15 cellular contexts compared by ENCODE assay signal in genomic region chr5:140594169-140594568, GRCh38. TPM values are rescaled to one million over a fixed set of nuclear protein-coding genes. Genes with fewer than 3 reads are reported as not detected.
A peak's percentile ranks its signal among the peaks of the same experiment; 100 is the strongest.
DNase-seq lines count a peak whose midpoint lies in the region; ATAC-seq and TF ChIP-seq lines count a peak whose summit lies in the region.
"Had no signal": no experiment of that assay in that cellular context is flagged by ENCODE, and none has a peak within 500 bp of the region (broad histone marks: within the 10 kb centered on the region; RNA-seq: fewer than 3 reads in every experiment).

No MANE protein-coding gene starts in this region.

- H3K4me3 Mint-ChIP-seq in GM23338 (no peak overlapping the region), endodermal cell (peak overlapping the region; percentile 72)
- H3K4me3 Mint-ChIP-seq: CD4-positive, alpha-beta T cell had no signal

- H3K9me2 ChIP-seq in GM23338 (ENCODE audit: insufficient read depth): no peaks in the 10 kb centered on the region

- no peaks in the 10 kb centered on the region for H3K9me3 ChIP-seq in endodermal cell (ENCODE audit: control insufficient read depth, low read length)
- no peaks in the 10 kb centered on the region for H3K9me3 ChIP-seq in thyroid gland
- H3K9me3 ChIP-seq: SJCRH30 had no signal

- H3K36me3 Mint-ChIP-seq in GM23338 (ENCODE audit: low read depth): no peaks in the 10 kb centered on the region
- no peaks in the 10 kb centered on the region for H3K36me3 Mint-ChIP-seq in endodermal cell (ENCODE audit: low read depth)

- no peaks in the 10 kb centered on the region for H3K79me2 ChIP-seq in GM23338 (replicated peaks; ENCODE audit: insufficient read depth)

- DNase-seq in GM23338 (ENCODE audit: low spot score) (no peak), endodermal cell (no peak), thyroid gland (peak; percentile 17 to 37), GM19238 (ENCODE audit: insufficient read length, low spot score) (no peak), omental fat pad (ENCODE audit: low spot score) (no peak)
- DNase-seq: AML-193; CD4-positive, alpha-beta T cell; GOT3; IMR-90; MV-4-11; NCI-H1417 treated with DMSO at 0.1 percent for 48 hours; NCI-H2029; NCI-H510A; SJCRH30 had no signal

- ATAC-seq in GM23338 (peak; percentile 21; the same call in 2 of the 3 replicates), GM19035 (IDR thresholded peaks at IDR 0.05; ENCODE audit: unreplicated experiment) (no peak), omental fat pad (ENCODE audit: low FRiP score) (no peak)

- H3K27me3 ChIP-seq in GM23338 (ENCODE audit: insufficient read depth): no peaks in the 10 kb centered on the region
- H3K27me3 ChIP-seq in endodermal cell (ENCODE audit: control insufficient read depth, insufficient read depth, low read length, poor library complexity, severe bottlenecking): peaks cover 6% of the 10 kb centered on the region
- H3K27me3 ChIP-seq in thyroid gland: no peaks in the 10 kb centered on the region
- H3K27me3 ChIP-seq: SJCRH30 had no signal

- H2AFZ ChIP-seq in GM23338: peak overlapping the region; percentile 72

- intact Hi-C loops in thyroid gland (cut with DNase I): no loop called here

- no peaks in the 10 kb centered on the region for H3F3A ChIP-seq in GM23338 (replicated peaks; ENCODE audit: low read depth)

- H3K36me3 ChIP-seq in GM23338 (ENCODE audit: insufficient read depth) (no peaks in the 10 kb centered on the region), endodermal cell (ENCODE audit: control insufficient read depth, insufficient read depth, low read length) (no peaks in the 10 kb centered on the region), thyroid gland (no peaks in the 10 kb centered on the region)
- H3K36me3 ChIP-seq: SJCRH30 had no signal

- H3K4me2 ChIP-seq in GM23338: no peak overlapping the region

- H3K4me3 ChIP-seq in GM23338 (no peak overlapping the region), endodermal cell (ENCODE audit: low read length) (no peak overlapping the region), thyroid gland (replicated peaks in 1 of 3) (no peak overlapping the region)
- H3K4me3 ChIP-seq: SJCRH30 had no signal

- no peaks in the 10 kb centered on the region for H3K4me1 ChIP-seq in GM23338 (ENCODE audit: insufficient read depth)
- H3K4me1 ChIP-seq in endodermal cell (ENCODE audit: control insufficient read depth, insufficient read depth, low read length): no peaks in the 10 kb centered on the region
- H3K4me1 ChIP-seq in thyroid gland: peaks cover 21 to 28% of the 10 kb centered on the region in 2 donors
- H3K4me1 ChIP-seq: SJCRH30 had no signal

- no peak overlapping the region for H3K27ac ChIP-seq in GM23338 (ENCODE audit: low read depth)
- H3K27ac ChIP-seq in endodermal cell (ENCODE audit: low read depth, low read length): no peak overlapping the region
- peak overlapping the region in 1 of 3 donors; percentile 90 for H3K27ac ChIP-seq in thyroid gland
- H3K27ac ChIP-seq: SJCRH30 had no signal

- TF ChIP-seq CTCF in GM23338 (conservative IDR thresholded peaks at IDR 0.05; ENCODE audit: low read depth in 2 of 2) (no peak), endodermal cell (conservative IDR thresholded peaks at IDR 0.05) (no peak), thyroid gland (IDR thresholded peaks at IDR 0.05) (no peak), omental fat pad (IDR thresholded peaks at IDR 0.05) (no peak)

- peaks cover 2% of the 10 kb centered on the region for H3K27me3 Mint-ChIP-seq in GM23338 (ENCODE audit: insufficient read depth, low read depth, poor library complexity)
- H3K27me3 Mint-ChIP-seq in endodermal cell (ENCODE audit: insufficient read depth): peaks cover 7% of the 10 kb centered on the region

- H3K4me1 Mint-ChIP-seq in GM23338: no peaks in the 10 kb centered on the region
- peaks cover 3% of the 10 kb centered on the region for H3K4me1 Mint-ChIP-seq in endodermal cell

- WGBS in endodermal cell (ENCODE audit: insufficient coverage in 1 of 2, insufficient read length in 1 of 2), 2 experiments: 88 to 90% methylated on average over 2 to 6 of the region's 6 CpGs
- no CpG with 5 or more reads among the region's 6 CpGs for WGBS in thyroid gland, 2 donors

- TF ChIP-seq POLR2A in thyroid gland (IDR thresholded peaks at IDR 0.05): no peak

- no peaks in the 10 kb centered on the region for H4K20me1 ChIP-seq in GM23338 (replicated peaks; ENCODE audit: insufficient read depth)

- H3K9ac ChIP-seq in endodermal cell (ENCODE audit: extremely low read depth, low read length, poor library complexity, severe bottlenecking): no peak overlapping the region

- H3K9me3 Mint-ChIP-seq in GM23338 (peaks cover 6% of the 10 kb centered on the region; the same call in 1 of the 3 replicates), endodermal cell (peaks cover 4% of the 10 kb centered on the region)
- H3K9me3 Mint-ChIP-seq: CD4-positive, alpha-beta T cell had no signal

- H3K27ac Mint-ChIP-seq in GM23338 (no peak overlapping the region), endodermal cell (no peak overlapping the region)
- H3K27ac Mint-ChIP-seq: CD4-positive, alpha-beta T cell had no signal

TF ChIP-seq in GM23338, 12 proteins besides CTCF, POLR2A, EP300 and RAD21 (continues in another document):
- TF ChIP-seq CREB1 (CRISPR knock-in tag; IDR thresholded peaks at IDR 0.05; ENCODE audit: low read depth): no peak
- no peak for TF ChIP-seq ZNF114 (CRISPR knock-in tag; IDR thresholded peaks at IDR 0.05)
- TF ChIP-seq STAT1 (IDR thresholded peaks at IDR 0.05; ENCODE audit: unreplicated experiment): no peak
- TF ChIP-seq EZH2 (IDR thresholded peaks at IDR 0.05; ENCODE audit: low read depth, unreplicated experiment): no peak
- TF ChIP-seq ETS1 (IDR thresholded peaks at IDR 0.05): no peak

RNA-seq across cellular contexts. Expression of gene SLC35A4, which starts 29.5 kb away (rescaled TPM):
- total RNA-seq in GM23338 (2014; rRNA removed; shearing (Covaris generic)): 34.4 and 39.1 TPM in 2 replicates
- polyA plus RNA-seq in GM23338 (2016; fragmentation: Nextera tagmentation; extraction: Ambion mirVana): 17.7 and 19.0 TPM in 2 replicates
- 10 to 100 TPM; 61.6 to 68.9 TPM for total RNA-seq in endodermal cell
- 60.1 TPM for polyA plus RNA-seq in endodermal cell (2013, experiment 1 of 2)
- 54.3 TPM for polyA plus RNA-seq in endodermal cell (2013, experiment 2 of 2)
- total RNA-seq in thyroid gland: 100 to 1,000 TPM in 1 of 4 donors, 10 to 100 TPM in 3; 64.2 to 114 (median 74.0) TPM
- 10 to 100 TPM; 25.1 to 55.1 (median 38.1) TPM for total RNA-seq in omental fat pad

RNA-seq across cellular contexts. Expression of gene APBB3, which starts 29.8 kb away (rescaled TPM):
- total RNA-seq in GM23338 (2014; rRNA removed; shearing (Covaris generic)): 10.2 and 15.4 TPM in 2 replicates
- 7.7 and 9.0 TPM in 2 replicates for polyA plus RNA-seq in GM23338 (2016; fragmentation: Nextera tagmentation; extraction: Ambion mirVana)
- total RNA-seq in endodermal cell: 10 to 100 TPM; 36.4 to 41.4 TPM
- polyA plus RNA-seq in endodermal cell (2013, experiment 1 of 2): 45.7 TPM
- polyA plus RNA-seq in endodermal cell (2013, experiment 2 of 2): 33.2 TPM
- 10 to 100 TPM; 20.2 to 33.5 (median 26.1) TPM for total RNA-seq in thyroid gland
- 10 to 100 TPM; 13.5 to 55.9 (median 33.2) TPM for total RNA-seq in omental fat pad

RNA-seq across cellular contexts. Expression of gene SRA1, which starts 36.9 kb away (rescaled TPM):
- 29.7 and 38.4 TPM in 2 replicates for total RNA-seq in GM23338 (2014; rRNA removed; shearing (Covaris generic))
- 67.2 and 74.7 TPM in 2 replicates for polyA plus RNA-seq in GM23338 (2016; fragmentation: Nextera tagmentation; extraction: Ambion mirVana)
- total RNA-seq in endodermal cell: 10 to 100 TPM; 40.5 to 42.9 TPM
- polyA plus RNA-seq in endodermal cell (2013, experiment 1 of 2): 31.3 TPM
- 29.4 TPM for polyA plus RNA-seq in endodermal cell (2013, experiment 2 of 2)
- 10 to 100 TPM; 22.7 to 43.7 (median 35.7) TPM for total RNA-seq in thyroid gland
- total RNA-seq in omental fat pad: 10 to 100 TPM; 18.1 to 44.2 (median 24.3) TPM

RNA-seq across cellular contexts. Expression of gene CD14, which starts 38.8 kb away (rescaled TPM):
- total RNA-seq in GM23338 (2014; rRNA removed; shearing (Covaris generic)): not detected in 2 replicates
- 0.17 TPM in 1 of 2 replicates, not detected in the other for polyA plus RNA-seq in GM23338 (2016; fragmentation: Nextera tagmentation; extraction: Ambion mirVana)
- total RNA-seq in endodermal cell: under 1 TPM in 1 of 2 donors, not detected in 1; 0.18 TPM
- polyA plus RNA-seq in endodermal cell (2013, experiment 1 of 2): 0.36 TPM
- 0.79 TPM for polyA plus RNA-seq in endodermal cell (2013, experiment 2 of 2)
- 10 to 100 TPM; 18.5 to 36.7 (median 30.0) TPM for total RNA-seq in thyroid gland
- total RNA-seq in omental fat pad: 100 to 1,000 TPM; 129 to 173 (median 158) TPM

RNA-seq across cellular contexts. Expression of gene TMCO6, which starts 45.1 kb away (rescaled TPM):
- 19.9 and 37.4 TPM in 2 replicates for total RNA-seq in GM23338 (2014; rRNA removed; shearing (Covaris generic))
- 18.7 and 19.0 TPM in 2 replicates for polyA plus RNA-seq in GM23338 (2016; fragmentation: Nextera tagmentation; extraction: Ambion mirVana)
- total RNA-seq in endodermal cell (10 to 100 TPM; 29.3 to 34.6 TPM), thyroid gland (10 to 100 TPM; 16.1 to 48.7 (median 29.3) TPM), omental fat pad (10 to 100 TPM; 18.7 to 96.9 (median 29.8) TPM)
- polyA plus RNA-seq in endodermal cell (2013, experiment 1 of 2): 25.6 TPM
- polyA plus RNA-seq in endodermal cell (2013, experiment 2 of 2): 22.8 TPM

Comparison
In these comparisons a context has a peak if more than half of its experiments do, and no peak if none do; other contexts are left out.
1. DNase-seq: peak in thyroid gland (2 of 2); none in GM23338 (single experiment), endodermal cell (single experiment), GM19238 (single experiment) and omental fat pad (single experiment).